8 cellular contexts compared by ENCODE assay signal in genomic region chr15:76930831-76931396, GRCh38. TPM values are rescaled to one million over a fixed set of nuclear protein-coding genes. Genes with fewer than 3 reads are reported as not detected.
A peak's percentile ranks its signal among the peaks of the same experiment; 100 is the strongest.
DNase-seq lines count a peak whose midpoint lies in the region; ATAC-seq and TF ChIP-seq lines count a peak whose summit lies in the region.

No MANE protein-coding gene starts in this region.

- H3K27ac ChIP-seq in heart right ventricle: peak overlapping the region; percentile 24 to 88 (median 80)
- H3K27ac ChIP-seq in urinary bladder (ENCODE audit: low read depth): peak overlapping the region; percentile 77

- H3K27me3 ChIP-seq in heart right ventricle (no peaks in the 10 kb centered on the region), adipocyte (replicated peaks; ENCODE audit: control insufficient read depth, insufficient read depth, low read length) (no peaks in the 10 kb centered on the region)

- H3K36me3 ChIP-seq in heart right ventricle: peaks cover 0 to 35% (median 10%) of the 10 kb centered on the region in 9 donors
- H3K36me3 ChIP-seq in adipocyte (ENCODE audit: control insufficient read depth, insufficient read depth, low read length, severe bottlenecking): peaks cover 10% of the 10 kb centered on the region
- no peaks in the 10 kb centered on the region for H3K36me3 ChIP-seq in urinary bladder (ENCODE audit: insufficient read depth)

- H3K4me3 ChIP-seq in heart right ventricle: peak overlapping the region; percentile 29 to 87 (median 74)
- H3K4me3 ChIP-seq in adipocyte (ENCODE audit: low read length): peak overlapping the region; percentile 90
- H3K4me3 ChIP-seq in lower leg skin (ENCODE audit: low read depth, poor library complexity, severe bottlenecking): peak overlapping the region; percentile 40
- H3K4me3 ChIP-seq in urinary bladder (ENCODE audit: low read depth, low read length): peak overlapping the region; percentile 95

- ATAC-seq in heart right ventricle: no peak
- ATAC-seq in left ventricle myocardium superior: no peak
- no peak for ATAC-seq in HG02610 (IDR thresholded peaks at IDR 0.05; ENCODE audit: unreplicated experiment)
- no peak for ATAC-seq in HG02623 (IDR thresholded peaks at IDR 0.05; ENCODE audit: unreplicated experiment)
- ATAC-seq in HG03139 (IDR thresholded peaks at IDR 0.05; ENCODE audit: unreplicated experiment): no peak

- peak overlapping the region; percentile 88 for H3K9ac ChIP-seq in adipocyte (ENCODE audit: low read length)

- intact Hi-C loops in heart right ventricle (cut with DNase I): loop anchor here in 2 of 10 donors (1.0 to 2.0 kb wide), 2 partner anchors 26 kb away; partner anchors contain the start of gene SCAPER (in 2 of the 2)
- intact Hi-C loops in left ventricle myocardium superior (cut with micrococcal nuclease): no loop called here
- intact Hi-C loops in lower leg skin (cut with DNase I; ENCODE audit: low total_unique reads): no loop called here

- no peak for TF ChIP-seq POLR2A in lower leg skin (IDR thresholded peaks at IDR 0.05)

- H3K9me3 ChIP-seq in heart right ventricle (no peaks in the 10 kb centered on the region), adipocyte (ENCODE audit: control insufficient read depth, low read length) (no peaks in the 10 kb centered on the region)

- no peak for DNase-seq in heart right ventricle
- no peak for DNase-seq in left ventricle myocardium superior
- no peak for DNase-seq in adipocyte (ENCODE audit: low read depth)
- no peak for DNase-seq in lower leg skin (ENCODE audit: low spot score in 2 of 2)

- H3K4me1 ChIP-seq in heart right ventricle: peaks cover 0 to 23% (median 17%) of the 10 kb centered on the region in 9 donors
- peaks cover 15% of the 10 kb centered on the region for H3K4me1 ChIP-seq in adipocyte (ENCODE audit: control insufficient read depth, insufficient read depth, low read length)
- H3K4me1 ChIP-seq in urinary bladder (ENCODE audit: insufficient read depth): no peaks in the 10 kb centered on the region

- TF ChIP-seq CTCF in heart right ventricle (IDR thresholded peaks at IDR 0.05) (no peak), lower leg skin (IDR thresholded peaks at IDR 0.05) (no peak)

- WGBS in heart right ventricle, 2 donors: 25 to 27% methylated on average over 7 of the region's 7 CpGs
- 12 to 15% methylated on average over 7 of the region's 7 CpGs for WGBS in lower leg skin, 2 donors
- 20% methylated on average over 7 of the region's 7 CpGs for WGBS in urinary bladder

RNA-seq across cellular contexts. Expression of gene RCN2, which starts 0.6 kb away (rescaled TPM):
- 10 to 100 TPM; 23.3 to 29.9 (median 27.5) TPM for total RNA-seq in heart right ventricle
- 10 to 100 TPM; 14.7 to 31.3 TPM for polyA plus RNA-seq in heart right ventricle
- total RNA-seq in left ventricle myocardium superior: 24.0 TPM
- total RNA-seq in lower leg skin: 10 to 100 TPM; 21.4 to 29.2 (median 23.8) TPM
- total RNA-seq in urinary bladder: 108 TPM
- 42.9 TPM for polyA plus RNA-seq in urinary bladder

RNA-seq across cellular contexts. Expression of gene SCAPER, which starts 25.8 kb away (rescaled TPM):
- total RNA-seq in heart right ventricle (10 to 100 TPM; 33.9 to 48.1 (median 40.2) TPM), left ventricle myocardium superior (54.9 TPM), lower leg skin (10 to 100 TPM; 23.8 to 63.2 (median 32.9) TPM), urinary bladder (38.3 TPM)
- polyA plus RNA-seq in heart right ventricle (1 to 10 TPM; 6.9 to 9.5 TPM), urinary bladder (15.1 TPM)

Comparison
In these comparisons a context has a peak if more than half of its experiments do, and no peak if none do; other contexts are left out.
1. H3K4me3 ChIP-seq: peak in every context shown above with its lines; median percentile 95 in urinary bladder; 90 in adipocyte; 74 in heart right ventricle; 40 in lower leg skin.